In genomic region chr21:45540601-45540970, GRCh38 we compare ENCODE assay signal across 9 cellular contexts. TPM values are rescaled to one million over a fixed set of nuclear protein-coding genes. Genes with fewer than 3 reads are reported as not detected.
A peak's percentile ranks its signal among the peaks of the same experiment; 100 is the strongest.
DNase-seq lines count a peak whose midpoint lies in the region; ATAC-seq, FAIRE-seq and TF ChIP-seq lines count a peak whose summit lies in the region.
"Had no signal": no experiment of that assay in that cellular context is flagged by ENCODE, and none has a peak within 500 bp of the region (broad histone marks: within the 10 kb centered on the region; RNA-seq: fewer than 3 reads in every experiment).

No MANE protein-coding gene starts in this region.

- H3K27me3 Mint-ChIP-seq in H9 (ENCODE audit: low read depth) (no peaks in the 10 kb centered on the region), HFFc6 (ENCODE audit: insufficient read depth) (no peaks in the 10 kb centered on the region)
- H3K27me3 Mint-ChIP-seq in activated T-cell treated with anti-CD3 and anti-CD28 coated beads, Interleukin-2, amount 50 U/mL, for 72 hours (ENCODE audit: low read depth): no peaks in the 10 kb centered on the region

- POLR2A ChIA-PET in HepG2 (lab: Yijun Ruan, JAX): interaction anchor here (0.6 to 1.6 kb wide), 2 partner anchors 11 to 69 kb away, joined by 3 to 4 read pairs; no protein-coding TSS in a partner anchor

- no CpG with 5 or more reads among the region's 10 CpGs for WGBS in H9 (ENCODE audit: extremely low coverage, insufficient read length, low lambda C conversion rate)
- whole genome bisulfite sequencing in HepG2 (ENCODE audit: low lambda C conversion rate): 69% methylated on average over 4 of the region's 10 CpGs

- no peak for TF ChIP-seq POLR2A in HepG2 (IDR thresholded peaks at IDR 0.05; ENCODE audit: insufficient read depth in 1 of 2, low read depth in 2 of 2, low read length in 2 of 2)

- H2BK12ac ChIP-seq in H9 (ENCODE audit: insufficient read length, low read depth, low read length): no peak overlapping the region

- H3K36me3 ChIP-seq in ACC112 (ENCODE audit: insufficient read depth, low read length): no peaks in the 10 kb centered on the region
- H3K36me3 ChIP-seq in HepG2 (replicated peaks in 1 of 2; ENCODE audit: control insufficient read depth in 1 of 2, insufficient read depth in 2 of 2, low read length in 2 of 2): peaks cover under 1 to 13% of the 10 kb centered on the region in 2 experiments; a peak in 2 of 5 replicates

- H3K4me1 ChIP-seq in ACC112 (ENCODE audit: control insufficient read depth, insufficient read depth, low read length, unreplicated experiment) (peaks cover 5% of the 10 kb centered on the region), H9 (ENCODE audit: insufficient read depth, low read length) (no peaks in the 10 kb centered on the region), HepG2 (ENCODE audit: insufficient read depth, low read length) (peaks cover 49% of the 10 kb centered on the region)

- H3K9me3 Mint-ChIP-seq in H9 (no peaks in the 10 kb centered on the region), HFFc6 (no peaks in the 10 kb centered on the region)
- H3K9me3 Mint-ChIP-seq in activated T-cell treated with anti-CD3 and anti-CD28 coated beads, Interleukin-2, amount 50 U/mL, for 72 hours: no peaks in the 10 kb centered on the region

- no peak overlapping the region for H3K23ac ChIP-seq in H9 (ENCODE audit: insufficient read length, low read depth, low read length)

- H2BK20ac ChIP-seq in H9 (ENCODE audit: low read depth, low read length, poor library complexity, severe bottlenecking): no peak overlapping the region

- peak overlapping the region; percentile 82 for H3K4me3 ChIP-seq in ACC112 (ENCODE audit: low read depth, low read length)
- peak overlapping the region in 2 of 3 experiments; percentile 60 to 80; a peak in 3 of 6 replicates for H3K4me3 ChIP-seq in HepG2 (replicated peaks in 1 of 3; ENCODE audit: insufficient read depth in 1 of 3, low read depth in 2 of 3, low read length in 3 of 3)

- peaks cover 21% of the 10 kb centered on the region for H3K79me2 ChIP-seq in ACC112 (ENCODE audit: control insufficient read depth, insufficient read depth, low read length, unreplicated experiment)
- H3K79me2 ChIP-seq in H9 (ENCODE audit: insufficient read depth, low read length): peaks cover 6% of the 10 kb centered on the region; the same call in 1 of the 2 replicates
- peaks cover 39% of the 10 kb centered on the region for H3K79me2 ChIP-seq in HepG2 (ENCODE audit: insufficient read depth, low read length)

- CTCF ChIA-PET in HepG2 (lab: Yijun Ruan, JAX; ENCODE audit: low intra/inter-chr PET ratio, low total read pairs): no interaction called here

- TF ChIP-seq EP300 in HepG2 (IDR thresholded peaks at IDR 0.05; ENCODE audit: low read depth in 2 of 2, low read length in 2 of 2): no peak
- no peak for TF ChIP-seq EP300 in HepG2 (CRISPR knock-in tag; IDR thresholded peaks at IDR 0.05; ENCODE audit: borderline replicate concordance)

- no peak overlapping the region for H3K14ac ChIP-seq in H9 (ENCODE audit: insufficient read depth, low read length)

- H3T11ph ChIP-seq in H9 (ENCODE audit: low read length): no peak overlapping the region

- H3K56ac ChIP-seq in H9 (ENCODE audit: insufficient read length, low read depth, low read length): no peak overlapping the region

- no peak for TF ChIP-seq CTCF in H9 (conservative IDR thresholded peaks at IDR 0.05)
- TF ChIP-seq CTCF in HepG2 (CRISPR knock-in tag; IDR thresholded peaks at IDR 0.05): no peak
- no peak for TF ChIP-seq CTCF in HFFc6 (IDR thresholded peaks at IDR 0.05)

- H3K18ac ChIP-seq in H9 (ENCODE audit: insufficient read length, low read depth, low read length): no peak overlapping the region

- no peak overlapping the region for H2BK120ac ChIP-seq in H9 (ENCODE audit: low read depth, low read length, poor library complexity, severe bottlenecking)

- DNase-seq in H9 (no peak), HepG2 (ENCODE audit: low spot score) (no peak), HFFc6 (no peak), NCI-H2107 treated with DMSO at 0.1 percent for 48 hours (lab: John Stamatoyannopoulos, UW; ENCODE audit: unreplicated experiment) (no peak), SIG-M5 (lab: John Stamatoyannopoulos, UW) (no peak)
- DNase-seq in activated T-cell treated with anti-CD3 and anti-CD28 coated beads, Interleukin-2, amount 50 U/mL, for 72 hours: no peak
- DNase-seq: COR-L47 had no signal

- H3K4me1 Mint-ChIP-seq in H9: peaks cover 7 to 8% of the 10 kb centered on the region in 2 experiments
- H3K4me1 Mint-ChIP-seq in activated T-cell treated with anti-CD3 and anti-CD28 coated beads, Interleukin-2, amount 50 U/mL, for 72 hours (ENCODE audit: low read depth): peaks cover 21% of the 10 kb centered on the region
- no peaks in the 10 kb centered on the region for H3K4me1 Mint-ChIP-seq in HFFc6 (ENCODE audit: low read depth)

- H4K8ac ChIP-seq in H9 (replicated peaks; ENCODE audit: insufficient read length, low read depth, low read length): no peak overlapping the region

- H3K27ac Mint-ChIP-seq in H9: no peak overlapping the region
- peak overlapping the region; percentile 88 for H3K27ac Mint-ChIP-seq in activated T-cell treated with anti-CD3 and anti-CD28 coated beads, Interleukin-2, amount 50 U/mL, for 72 hours
- H3K27ac Mint-ChIP-seq in HFFc6: no peak overlapping the region

- intact Hi-C loops in HepG2 (cut with micrococcal nuclease; ENCODE audit: unreplicated experiment): no loop called here

- H3K36me3 Mint-ChIP-seq in H9 (ENCODE audit: insufficient read depth in 1 of 3, low read depth in 3 of 3): peaks cover 0 to 6% (median 4%) of the 10 kb centered on the region in 3 experiments; a peak in 6 of 7 replicates
- peaks cover 0 to 2% of the 10 kb centered on the region in 2 donors for H3K36me3 Mint-ChIP-seq in activated T-cell treated with anti-CD3 and anti-CD28 coated beads, Interleukin-2, amount 50 U/mL, for 72 hours (ENCODE audit: insufficient read depth in 2 of 2)
- no peaks in the 10 kb centered on the region for H3K36me3 Mint-ChIP-seq in HFFc6 (ENCODE audit: low read depth)

- H3K27ac ChIP-seq in ACC112 (ENCODE audit: low read depth, low read length): no peak overlapping the region
- no peak overlapping the region for H3K27ac ChIP-seq in H9 (ENCODE audit: insufficient read length, low read depth, low read length)
- no peak overlapping the region for H3K27ac ChIP-seq in HepG2 (ENCODE audit: extremely low read length, insufficient read depth, low read length)

- no peak for TF ChIP-seq RAD21 in HepG2 (CRISPR knock-in tag; IDR thresholded peaks at IDR 0.05)

- H2BK5ac ChIP-seq in H9 (ENCODE audit: insufficient read length, low read length): no peak overlapping the region

- no peaks in the 10 kb centered on the region for H3K27me3 ChIP-seq in ACC112 (ENCODE audit: insufficient read depth, low read length)
- no peaks in the 10 kb centered on the region for H3K27me3 ChIP-seq in H9 (ENCODE audit: insufficient read depth, low read length)
- peaks cover 0 to 11% of the 10 kb centered on the region in 2 experiments; a peak in 3 of 5 replicates for H3K27me3 ChIP-seq in HepG2 (ENCODE audit: control insufficient read depth in 1 of 2, insufficient read depth in 2 of 2, low read length in 2 of 2)

- in situ Hi-C loops in HepG2 (cut with HindIII; ENCODE audit: extremely low pct_ligation_motif_present, low pct_unique_long_range_greater_than_20kb): no loop called here

- H2AFZ ChIP-seq in ACC112 (ENCODE audit: low read length, unreplicated experiment) (no peak overlapping the region), H9 (ENCODE audit: low read length) (no peak overlapping the region), HepG2 (ENCODE audit: low read length) (no peak overlapping the region)

- no TSS peak for BruUV-seq in HepG2 (replicated peaks; lab: Mats Ljungman, UMichigan)

- H3K9ac ChIP-seq in H9 (ENCODE audit: extremely low read depth, insufficient read length, low read length): no peak overlapping the region
- H3K9ac ChIP-seq in HepG2 (ENCODE audit: insufficient read depth, low read depth, low read length): peak overlapping the region; percentile 71

- no peak overlapping the region for H3K4ac ChIP-seq in H9 (ENCODE audit: low read depth, low read length)

- ATAC-seq in activated T-cell treated with anti-CD3 and anti-CD28 coated beads, Interleukin-2, amount 50 U/mL, for 72 hours (replicated peaks in 1 of 2): no peak
- no peak for ATAC-seq in HepG2
- no peak for ATAC-seq in GM21786 (IDR thresholded peaks at IDR 0.05; ENCODE audit: unreplicated experiment)

- H4K5ac ChIP-seq in H9 (ENCODE audit: insufficient read length, low read depth, low read length): no peak overlapping the region

- H2BK15ac ChIP-seq in H9 (ENCODE audit: low read depth, low read length): no peak overlapping the region

- no peak overlapping the region for H2AK5ac ChIP-seq in H9 (ENCODE audit: insufficient read length, low read length)

- FAIRE-seq in HepG2 (lab: Jason Lieb, UNC): no peak

- peaks cover 5% of the 10 kb centered on the region for H3K23me2 ChIP-seq in H9 (ENCODE audit: insufficient read length, low read depth, low read length, poor library complexity, severe bottlenecking)

- no peak overlapping the region for H4K91ac ChIP-seq in H9 (ENCODE audit: insufficient read length, low read depth, low read length)

- H3K4me3 Mint-ChIP-seq in H9 (peak overlapping the region; percentile 65 to 81), HFFc6 (no peak overlapping the region; the same call in 1 of the 2 replicates)
- H3K4me3 Mint-ChIP-seq in activated T-cell treated with anti-CD3 and anti-CD28 coated beads, Interleukin-2, amount 50 U/mL, for 72 hours: peak overlapping the region; percentile 80 to 91

- no peaks in the 10 kb centered on the region for H4K20me1 ChIP-seq in H9 (ENCODE audit: control insufficient read depth, insufficient read depth, insufficient read length)
- no peaks in the 10 kb centered on the region for H4K20me1 ChIP-seq in HepG2 (ENCODE audit: insufficient read depth, low read length)

- H3K4me2 ChIP-seq in H9 (ENCODE audit: insufficient read depth, insufficient read length, low read length) (no peak overlapping the region), HepG2 (ENCODE audit: low read depth, low read length) (peak overlapping the region; percentile 86)

- H3K9me3 ChIP-seq in H9 (ENCODE audit: control insufficient read depth, low read depth, low read length): no peaks in the 10 kb centered on the region
- no peaks in the 10 kb centered on the region for H3K9me3 ChIP-seq in HepG2 (ENCODE audit: low read length)

- no peaks in the 10 kb centered on the region for H3K79me1 ChIP-seq in H9 (ENCODE audit: insufficient read depth, low read depth, low read length, poor library complexity, severe bottlenecking)

RNA-seq across cellular contexts. Expression of gene SLC19A1, which starts 1.7 kb away (rescaled TPM):
- 31.4 and 32.4 TPM in 2 replicates for total RNA-seq in H9 (2021)
- total RNA-seq in activated T-cell treated with anti-CD3 and anti-CD28 coated beads, Interleukin-2, amount 50 U/mL, for 72 hours: 10 to 100 TPM; 30.4 to 40.1 TPM
- 12.6 and 21.8 TPM in 2 replicates for total RNA-seq in HepG2 (2016; rRNA removed; fragmentation: Illumina TruSeq; extraction: Trizol)
- 4.8 and 5.6 TPM in 2 replicates for total RNA-seq in HepG2 (2016; cell fraction: cytosol; rRNA removed; fragmentation: Illumina TruSeq; extraction: Trizol; ENCODE audit: low read depth)
- total RNA-seq in HepG2 (2016; cell fraction: insoluble cytoplasmic fraction; rRNA removed; fragmentation: Illumina TruSeq; extraction: Trizol): 11.0 and 23.6 TPM in 2 replicates
- 10.8 TPM in 2 replicates for total RNA-seq in HepG2 (2016; cell fraction: membrane; rRNA removed; fragmentation: Illumina TruSeq; extraction: Trizol)
- 21.2 and 27.4 TPM in 2 replicates for total RNA-seq in HepG2 (2016; cell fraction: nucleus; rRNA removed; fragmentation: Illumina TruSeq; extraction: Trizol)
- 23.0 and 31.0 TPM in 2 replicates for polyA plus RNA-seq in HepG2 (2011; rRNA removed)
- polyA plus RNA-seq in HepG2 (2011; cell fraction: cytosol; rRNA removed): 14.5 and 24.7 TPM in 2 replicates
- polyA plus RNA-seq in HepG2 (2011; cell fraction: nucleus; rRNA removed): 49.0 and 62.1 TPM in 2 replicates
- polyA plus RNA-seq in HepG2 (2012): 18.0 and 36.8 TPM in 2 replicates
- 3.7 and 4.0 TPM in 2 replicates for polyA plus RNA-seq in HepG2 (2016; cell fraction: cytosol; fragmentation: Illumina TruSeq; extraction: Trizol; ENCODE audit: low read depth)
- 11.1 and 13.0 TPM in 2 replicates for polyA plus RNA-seq in HepG2 (2016; cell fraction: insoluble cytoplasmic fraction; fragmentation: Illumina TruSeq; extraction: Trizol; ENCODE audit: low read depth)
- polyA plus RNA-seq in HepG2 (2016; cell fraction: membrane; fragmentation: Illumina TruSeq; extraction: Trizol; ENCODE audit: low read depth): 6.4 and 7.2 TPM in 2 replicates
- 44.5 and 46.0 TPM in 2 replicates for polyA plus RNA-seq in HepG2 (2016; cell fraction: nucleus; fragmentation: Illumina TruSeq; extraction: Trizol; ENCODE audit: insufficient read depth, low read depth)
- polyA minus RNA-seq in HepG2 (2011; rRNA and poly(A)+ RNA removed; ENCODE audit: low replicate concordance): 42.0 and 128 TPM in 2 replicates
- polyA minus RNA-seq in HepG2 (2011; cell fraction: cytosol; rRNA and poly(A)+ RNA removed): 32.2 and 34.4 TPM in 2 replicates
- 12.2 and 14.7 TPM in 2 replicates for polyA minus RNA-seq in HepG2 (2011; cell fraction: nucleus; rRNA and poly(A)+ RNA removed)
- 10 to 100 TPM; 12.3 to 15.9 (median 14.6) TPM for total RNA-seq in HFFc6 (2021; fragmentation: NEBNext Ultra II Directional; extraction: Animal tissue kit (Norgen Biotek cat#: 25700))
